In genomic region chr22:50297510-50298265, GRCh38 we compare ENCODE assay signal across 18 cellular contexts. TPM values are rescaled to one million over a fixed set of nuclear protein-coding genes. Genes with fewer than 3 reads are reported as not detected.
DNase-seq lines count a peak whose midpoint lies in the region; ATAC-seq, FAIRE-seq and TF ChIP-seq lines count a peak whose summit lies in the region.
"Had no signal": no experiment of that assay in that cellular context is flagged by ENCODE, and none has a peak within 500 bp of the region (broad histone marks: within the 10 kb centered on the region; RNA-seq: fewer than 3 reads in every experiment).

No MANE protein-coding gene starts in this region.

- DNase-seq in G401 (ENCODE audit: low spot score) (peak; percentile 18), GM12878 (ENCODE audit: low read depth, low spot score) (no peak), lower lobe of right lung (no peak), stomach (no peak), NCI-H2081 treated with DMSO at 0.1 percent for 48 hours (lab: John Stamatoyannopoulos, UW) (no peak), mucosa of gallbladder (ENCODE audit: low spot score) (no peak)
- DNase-seq in stimulated activated CD4-positive, alpha-beta T cell treated with anti-CD3 and anti-CD28 coated beads, Interleukin-4, amount 100 ng/mL, for 1 hour, result no peak
- DNase-seq: activated naive CD4-positive, alpha-beta T cell treated with anti-CD3 and anti-CD28 coated beads, Interleukin-2, amount 50 U/mL, for 16 hours; caudate nucleus; effector memory CD8-positive, alpha-beta T cell; foreskin fibroblast; mammary epithelial cell; NCI-H1694; nephron progenitor cell; SIG-M5; stimulated activated naive B cell treated with anti-CD40 and anti-IgM and Interleukin-4, amounts not matched to agents 10 μg/mL and 1 μg/mL and 100 μg/mL, for 72 hours had no signal

- H4K20me1 ChIP-seq in GM12878 (ENCODE audit: control insufficient read depth, insufficient read depth), result no peaks in the 10 kb centered on the region; the same call in 1 of the 2 replicates

- RAD21 ChIA-PET in GM12878 (lab: Charles Lee; ENCODE audit: unreplicated experiment), result no interaction called here

- H3K4me3 ChIP-seq in GM12878 (no peak overlapping the region), lower lobe of right lung (no peak overlapping the region), stomach (peak overlapping the region in 1 of 4 donors; percentile 18)

- CTCF ChIA-PET in GM12878 (lab: Yijun Ruan, JAX), result no interaction called here

- no peak for TF ChIP-seq POLR2A in GM12878 (IDR thresholded peaks at IDR 0.05; ENCODE audit: low read depth, low read length)
- TF ChIP-seq POLR2A in stomach (IDR thresholded peaks at IDR 0.05), result no peak

- no peak overlapping the region for H3K9ac ChIP-seq in GM12878 (ENCODE audit: control insufficient read depth, insufficient read depth, low read length)

- no peak overlapping the region for H3K4me2 ChIP-seq in GM12878 (ENCODE audit: control insufficient read depth, insufficient read depth)

- POLR2A ChIA-PET in GM12878 (lab: Charles Lee), result interaction anchor here (1.2 kb wide), 1 partner anchor 7 kb away, joined by 5 read pairs; no protein-coding TSS in a partner anchor

- no peak for ATAC-seq in GM12878
- ATAC-seq in lower lobe of right lung, result no peak
- no peak for ATAC-seq in HG02678 (IDR thresholded peaks at IDR 0.05; ENCODE audit: unreplicated experiment)
- ATAC-seq: activated CD4-positive, CD25-positive, alpha-beta regulatory T cell treated with anti-CD3 and anti-CD28 coated beads, Interleukin-2, amount 50 U/mL, for 24 hours; effector memory CD8-positive, alpha-beta T cell; stimulated activated naive B cell treated with anti-CD40 and anti-IgM and Interleukin-4, amounts not matched to agents 10 μg/mL and 1 μg/mL and 100 μg/mL, for 72 hours had no signal

- WGBS in GM12878 (ENCODE audit: insufficient coverage, insufficient replicate concordance, low lambda C conversion rate, missing lambda C conversion rate), result 86% methylated on average over 19 of the region's 20 CpGs
- WGBS in stomach, 5 donors, result 47 to 70% (median 55%) methylated on average over 19 to 20 of the region's 20 CpGs

- H3K27ac ChIP-seq in GM12878 (ENCODE audit: control insufficient read depth, insufficient read depth) (no peak overlapping the region), lower lobe of right lung (peak overlapping the region; percentile 62), stomach (peak overlapping the region; percentile 94 to 96 (median 95))

- no peak for TF ChIP-seq CTCF in GM12878 (IDR thresholded peaks at IDR 0.05 in 2 of 3, conservative IDR thresholded peaks at IDR 0.05 in 1 of 3; ENCODE audit: control insufficient read depth in 2 of 3, extremely low read depth in 1 of 3, insufficient read depth in 1 of 3, low read depth in 3 of 3, low read length in 3 of 3)
- no peak for TF ChIP-seq CTCF in lower lobe of right lung (IDR thresholded peaks at IDR 0.05)
- TF ChIP-seq CTCF in stomach (IDR thresholded peaks at IDR 0.05), result no peak

- H2AFZ ChIP-seq in GM12878 (ENCODE audit: control insufficient read depth, low read depth, low read length), result no peak overlapping the region

- SMC1A ChIA-PET in GM12878 (lab: Charles Lee; ENCODE audit: uncharacterized antibody, unreplicated experiment), result no interaction called here

- no peaks in the 10 kb centered on the region for H3K9me3 ChIP-seq in GM12878 (replicated peaks; ENCODE audit: control insufficient read depth, insufficient read depth, low read length)
- H3K9me3 ChIP-seq in lower lobe of right lung, result no peaks in the 10 kb centered on the region
- no peaks in the 10 kb centered on the region for H3K9me3 ChIP-seq in stomach

- in situ Hi-C loops in G401 (cut with HindIII; ENCODE audit: low sequenced_read_pairs) (no loop called here), GM12878 (cut with MboI) (no loop called here)

- H3K4me1 ChIP-seq in GM12878 (ENCODE audit: control insufficient read depth, insufficient read depth, low read length) (peaks cover 35% of the 10 kb centered on the region), lower lobe of right lung (peaks cover 97% of the 10 kb centered on the region), stomach (peaks cover 94 to 100% (median 99%) of the 10 kb centered on the region in 4 donors)

- TF ChIP-seq EP300 in GM12878 (IDR thresholded peaks at IDR 0.05; ENCODE audit: borderline replicate concordance in 1 of 2, control insufficient read depth in 1 of 2, low read depth in 2 of 2, low read length in 2 of 2) (no peak), stomach (IDR thresholded peaks at IDR 0.05) (no peak)

- H3K27me3 ChIP-seq in GM12878 (replicated peaks in 1 of 2; ENCODE audit: control insufficient read depth in 2 of 2, insufficient read depth in 2 of 2, low read length in 1 of 2) (no peaks in the 10 kb centered on the region), lower lobe of right lung (ENCODE audit: low read depth) (no peaks in the 10 kb centered on the region), stomach (peaks cover 0 to 18% (median 0%) of the 10 kb centered on the region in 3 donors)

- peaks cover 75% of the 10 kb centered on the region for H3K79me2 ChIP-seq in GM12878 (ENCODE audit: control insufficient read depth, insufficient read depth, low read length)

- peaks cover 3 to 9% of the 10 kb centered on the region in 2 experiments; a peak in 3 of 4 replicates for H3K36me3 ChIP-seq in GM12878 (ENCODE audit: control insufficient read depth in 2 of 2, insufficient read depth in 2 of 2, low read length in 1 of 2)
- no peaks in the 10 kb centered on the region for H3K36me3 ChIP-seq in lower lobe of right lung
- peaks cover 0 to 6% (median 0%) of the 10 kb centered on the region in 4 donors for H3K36me3 ChIP-seq in stomach

- TSS peak; percentile 26 for BruUV-seq in GM12878 (replicated peaks; lab: Mats Ljungman, UMichigan)

- intact Hi-C loops in GM12878 (cut with micrococcal nuclease; ENCODE audit: unreplicated experiment) (no loop called here), lower lobe of right lung (cut with DNase I) (no loop called here), stomach (cut with DNase I; ENCODE audit: low total_unique reads) (no loop called here)

- no peak for TF ChIP-seq RAD21 in GM12878 (IDR thresholded peaks at IDR 0.05; ENCODE audit: insufficient read depth, low read depth, low read length)

- no peak for FAIRE-seq in GM12878 (lab: Jason Lieb, UNC)

RNA-seq across cellular contexts. Expression of gene PLXNB2, which starts 9.8 kb away (rescaled TPM):
- 93.4 and 100 TPM in 2 replicates for total RNA-seq in G401 (2014; rRNA removed; shearing (Covaris generic))
- total RNA-seq in GM12878 (2013; cell fraction: nucleolus; rRNA removed), result 180 and 204 TPM in 2 replicates
- total RNA-seq in GM12878 (2014; rRNA removed), result 32.6 and 42.0 TPM in 2 replicates
- 19.8 and 21.8 TPM in 2 replicates for total RNA-seq in GM12878 (2014; rRNA removed; fragmentation: Illumina TruSeq; extraction: Trizol)
- total RNA-seq in GM12878 (2021), result 133 and 134 TPM in 2 replicates
- polyA plus RNA-seq in GM12878 (2011; ENCODE audit: low read depth), result 25.4 TPM
- 19.9 and 41.8 TPM in 2 replicates for polyA plus RNA-seq in GM12878 (2011; rRNA removed)
- 57.3 and 73.0 TPM in 2 replicates for polyA plus RNA-seq in GM12878 (2011; cell fraction: cytosol; rRNA removed)
- 319 and 335 TPM in 2 replicates for polyA plus RNA-seq in GM12878 (2011; cell fraction: nucleus; rRNA removed)
- 53.9 and 72.5 TPM in 2 replicates for polyA plus RNA-seq in GM12878 (2012)
- polyA plus RNA-seq in GM12878 (2014; fragmentation: Illumina TruSeq; extraction: Trizol), result 6.3 and 23.5 TPM in 2 replicates
- 1 to 10 TPM in 1 of 2 experiments, under 1 TPM in 1; 0.68 to 4.5 TPM for polyA plus RNA-seq in GM12878 (2014; fragmentation: Nextera tagmentation; extraction: Ambion mirVana)
- polyA plus RNA-seq in GM12878 (2014; rRNA removed), result 65.4 and 84.9 TPM in 2 replicates
- polyA plus RNA-seq in GM12878 (2016; fragmentation: Nextera tagmentation; extraction: Ambion mirVana), result 10 to 100 TPM; 69.3 to 80.0 TPM
- 52.2 and 84.0 TPM in 2 replicates for polyA minus RNA-seq in GM12878 (2011; rRNA and poly(A)+ RNA removed)
- 54.8 and 57.2 TPM in 2 replicates for polyA minus RNA-seq in GM12878 (2011; cell fraction: cytosol; rRNA and poly(A)+ RNA removed)
- 57.8 and 74.9 TPM in 2 replicates for polyA minus RNA-seq in GM12878 (2011; cell fraction: nucleus; rRNA and poly(A)+ RNA removed)
- total RNA-seq in lower lobe of right lung, result 256 TPM
- total RNA-seq in stomach, result 100 to 1,000 TPM; 105 to 648 (median 400) TPM
- polyA plus RNA-seq in stomach, result 100 to 1,000 TPM in 2 of 3 donors, 10 to 100 TPM in 1; 50.3 to 197 (median 147) TPM
- total RNA-seq in mucosa of gallbladder, result 1,246 TPM

RNA-seq across cellular contexts. Expression of gene MAPK11, which starts 27.5 kb away (rescaled TPM):
- 21.3 and 21.5 TPM in 2 replicates for total RNA-seq in G401 (2014; rRNA removed; shearing (Covaris generic))
- total RNA-seq in GM12878 (2013; cell fraction: nucleolus; rRNA removed), result 5.1 and 5.8 TPM in 2 replicates
- total RNA-seq in GM12878 (2014; rRNA removed) (9.4 and 10.0 TPM in 2 replicates), GM12878 (2014; rRNA removed; fragmentation: Illumina TruSeq; extraction: Trizol) (3.8 and 4.0 TPM in 2 replicates), GM12878 (2021) (10.8 and 12.8 TPM in 2 replicates), lower lobe of right lung (13.1 TPM), stomach (10 to 100 TPM in 1 of 5 donors, 1 to 10 TPM in 2, under 1 TPM in 1, not detected in 1; 0.29 to 10.1 (median 5.7) TPM), mucosa of gallbladder (16.7 TPM)
- 2.6 TPM for polyA plus RNA-seq in GM12878 (2011; ENCODE audit: low read depth)
- polyA plus RNA-seq in GM12878 (2011; rRNA removed) (2.5 and 6.2 TPM in 2 replicates), GM12878 (2014; fragmentation: Illumina TruSeq; extraction: Trizol) (1.4 and 3.7 TPM in 2 replicates), GM12878 (2014; fragmentation: Nextera tagmentation; extraction: Ambion mirVana) (under 1 TPM; 0.05 to 0.16 TPM), GM12878 (2014; rRNA removed) (11.6 and 14.0 TPM in 2 replicates), GM12878 (2016; fragmentation: Nextera tagmentation; extraction: Ambion mirVana) (under 1 TPM; 0.44 to 0.58 TPM), stomach (10 to 100 TPM in 2 of 3 donors, 1 to 10 TPM in 1; 8.5 to 13.6 (median 12.3) TPM)
- 5.7 and 9.1 TPM in 2 replicates for polyA plus RNA-seq in GM12878 (2011; cell fraction: cytosol; rRNA removed)
- 33.9 and 40.9 TPM in 2 replicates for polyA plus RNA-seq in GM12878 (2011; cell fraction: nucleus; rRNA removed)
- polyA plus RNA-seq in GM12878 (2012), result 6.6 and 7.4 TPM in 2 replicates
- 3.4 and 6.0 TPM in 2 replicates for polyA minus RNA-seq in GM12878 (2011; rRNA and poly(A)+ RNA removed)
- 2.1 and 3.0 TPM in 2 replicates for polyA minus RNA-seq in GM12878 (2011; cell fraction: cytosol; rRNA and poly(A)+ RNA removed)
- polyA minus RNA-seq in GM12878 (2011; cell fraction: nucleus; rRNA and poly(A)+ RNA removed), result 2.9 and 3.2 TPM in 2 replicates

RNA-seq across cellular contexts. Expression of gene DENND6B, which starts 29.1 kb away (rescaled TPM):
- 0.37 and 1.0 TPM in 2 replicates for total RNA-seq in G401 (2014; rRNA removed; shearing (Covaris generic))
- total RNA-seq in GM12878 (2013; cell fraction: nucleolus; rRNA removed), result 8.0 and 8.7 TPM in 2 replicates
- total RNA-seq in GM12878 (2014; rRNA removed) (8.3 and 9.1 TPM in 2 replicates), GM12878 (2014; rRNA removed; fragmentation: Illumina TruSeq; extraction: Trizol) (3.2 and 3.6 TPM in 2 replicates), GM12878 (2021) (11.2 TPM in 2 replicates), lower lobe of right lung (14.4 TPM), stomach (10 to 100 TPM in 2 of 5 donors, 1 to 10 TPM in 3; 2.2 to 13.4 (median 2.5) TPM), mucosa of gallbladder (24.9 TPM)
- polyA plus RNA-seq in GM12878 (2011; ENCODE audit: low read depth), result 4.0 TPM
- polyA plus RNA-seq in GM12878 (2011; rRNA removed) (1.6 and 2.9 TPM in 2 replicates), GM12878 (2014; fragmentation: Illumina TruSeq; extraction: Trizol) (0.73 and 3.1 TPM in 2 replicates), GM12878 (2014; fragmentation: Nextera tagmentation; extraction: Ambion mirVana) (1 to 10 TPM in 1 of 2 experiments, under 1 TPM in 1; 0.72 to 2.3 TPM), GM12878 (2014; rRNA removed) (11.3 and 13.0 TPM in 2 replicates), GM12878 (2016; fragmentation: Nextera tagmentation; extraction: Ambion mirVana) (10 to 100 TPM in 1 of 2 experiments, 1 to 10 TPM in 1; 8.9 to 10.3 TPM), stomach (1 to 10 TPM; 2.0 to 7.6 (median 5.5) TPM)
- polyA plus RNA-seq in GM12878 (2011; cell fraction: cytosol; rRNA removed), result 5.7 and 6.5 TPM in 2 replicates
- polyA plus RNA-seq in GM12878 (2011; cell fraction: nucleus; rRNA removed), result 19.6 and 20.1 TPM in 2 replicates
- polyA plus RNA-seq in GM12878 (2012), result 15.7 and 17.4 TPM in 2 replicates
- 1.8 and 5.0 TPM in 2 replicates for polyA minus RNA-seq in GM12878 (2011; rRNA and poly(A)+ RNA removed)
- polyA minus RNA-seq in GM12878 (2011; cell fraction: cytosol; rRNA and poly(A)+ RNA removed), result 2.1 TPM in 2 replicates
- polyA minus RNA-seq in GM12878 (2011; cell fraction: nucleus; rRNA and poly(A)+ RNA removed), result 4.0 and 5.3 TPM in 2 replicates

RNA-seq across cellular contexts. Expression of gene MAPK12, which starts 36.2 kb away (rescaled TPM):
- total RNA-seq in G401 (2014; rRNA removed; shearing (Covaris generic)), result 155 and 158 TPM in 2 replicates
- total RNA-seq in GM12878 (2013; cell fraction: nucleolus; rRNA removed), result 54.9 and 65.7 TPM in 2 replicates
- total RNA-seq in GM12878 (2014; rRNA removed) (22.8 and 23.0 TPM in 2 replicates), GM12878 (2014; rRNA removed; fragmentation: Illumina TruSeq; extraction: Trizol) (14.5 and 16.5 TPM in 2 replicates), GM12878 (2021) (34.0 and 38.9 TPM in 2 replicates), lower lobe of right lung (11.9 TPM), stomach (10 to 100 TPM in 2 of 5 donors, 1 to 10 TPM in 3; 5.2 to 49.6 (median 9.3) TPM), mucosa of gallbladder (23.2 TPM)
- 6.8 TPM for polyA plus RNA-seq in GM12878 (2011; ENCODE audit: low read depth)
- polyA plus RNA-seq in GM12878 (2011; rRNA removed) (7.5 and 16.1 TPM in 2 replicates), GM12878 (2014; fragmentation: Illumina TruSeq; extraction: Trizol) (3.6 and 16.1 TPM in 2 replicates), GM12878 (2014; fragmentation: Nextera tagmentation; extraction: Ambion mirVana) (1 to 10 TPM; 1.1 to 3.8 TPM), GM12878 (2014; rRNA removed) (32.0 and 33.2 TPM in 2 replicates), GM12878 (2016; fragmentation: Nextera tagmentation; extraction: Ambion mirVana) (10 to 100 TPM in 1 of 2 experiments, 1 to 10 TPM in 1; 9.5 to 17.1 TPM), stomach (1 to 10 TPM; 4.7 to 9.3 (median 7.1) TPM)
- polyA plus RNA-seq in GM12878 (2011; cell fraction: cytosol; rRNA removed), result 22.6 and 27.5 TPM in 2 replicates
- polyA plus RNA-seq in GM12878 (2011; cell fraction: nucleus; rRNA removed), result 130 and 145 TPM in 2 replicates
- 15.0 and 21.3 TPM in 2 replicates for polyA plus RNA-seq in GM12878 (2012)
- polyA minus RNA-seq in GM12878 (2011; rRNA and poly(A)+ RNA removed), result 12.6 and 18.3 TPM in 2 replicates
- polyA minus RNA-seq in GM12878 (2011; cell fraction: cytosol; rRNA and poly(A)+ RNA removed), result 7.8 and 10.4 TPM in 2 replicates
- 25.1 and 35.3 TPM in 2 replicates for polyA minus RNA-seq in GM12878 (2011; cell fraction: nucleus; rRNA and poly(A)+ RNA removed)

RNA-seq across cellular contexts. Expression of gene PPP6R2, which starts 45.4 kb away (rescaled TPM):
- 76.9 and 77.8 TPM in 2 replicates for total RNA-seq in G401 (2014; rRNA removed; shearing (Covaris generic))
- 44.6 and 52.6 TPM in 2 replicates for total RNA-seq in GM12878 (2013; cell fraction: nucleolus; rRNA removed)
- total RNA-seq in GM12878 (2014; rRNA removed), result 47.0 and 52.6 TPM in 2 replicates
- 22.0 and 24.2 TPM in 2 replicates for total RNA-seq in GM12878 (2014; rRNA removed; fragmentation: Illumina TruSeq; extraction: Trizol)
- 49.4 and 49.7 TPM in 2 replicates for total RNA-seq in GM12878 (2021)
- 11.0 TPM for polyA plus RNA-seq in GM12878 (2011; ENCODE audit: low read depth)
- polyA plus RNA-seq in GM12878 (2011; rRNA removed), result 13.4 and 22.9 TPM in 2 replicates
- polyA plus RNA-seq in GM12878 (2011; cell fraction: cytosol; rRNA removed), result 23.8 and 35.3 TPM in 2 replicates
- polyA plus RNA-seq in GM12878 (2011; cell fraction: nucleus; rRNA removed), result 130 and 174 TPM in 2 replicates
- polyA plus RNA-seq in GM12878 (2012), result 23.1 and 25.0 TPM in 2 replicates
- 5.1 and 17.6 TPM in 2 replicates for polyA plus RNA-seq in GM12878 (2014; fragmentation: Illumina TruSeq; extraction: Trizol)
- 1 to 10 TPM in 1 of 2 experiments, under 1 TPM in 1; 0.29 to 1.6 TPM for polyA plus RNA-seq in GM12878 (2014; fragmentation: Nextera tagmentation; extraction: Ambion mirVana)
- 47.8 and 55.8 TPM in 2 replicates for polyA plus RNA-seq in GM12878 (2014; rRNA removed)
- polyA plus RNA-seq in GM12878 (2016; fragmentation: Nextera tagmentation; extraction: Ambion mirVana), result 10 to 100 TPM; 26.5 to 26.8 TPM
- 22.2 and 35.9 TPM in 2 replicates for polyA minus RNA-seq in GM12878 (2011; rRNA and poly(A)+ RNA removed)
- polyA minus RNA-seq in GM12878 (2011; cell fraction: cytosol; rRNA and poly(A)+ RNA removed), result 10.4 and 12.7 TPM in 2 replicates
- 21.9 and 35.7 TPM in 2 replicates for polyA minus RNA-seq in GM12878 (2011; cell fraction: nucleus; rRNA and poly(A)+ RNA removed)
- total RNA-seq in lower lobe of right lung, result 52.5 TPM
- 100 to 1,000 TPM in 3 of 5 donors, 10 to 100 TPM in 2; 54.9 to 243 (median 151) TPM for total RNA-seq in stomach
- 10 to 100 TPM; 24.4 to 36.5 (median 28.7) TPM for polyA plus RNA-seq in stomach
- 75.5 TPM for total RNA-seq in mucosa of gallbladder
